In the genomic region with DNA sequence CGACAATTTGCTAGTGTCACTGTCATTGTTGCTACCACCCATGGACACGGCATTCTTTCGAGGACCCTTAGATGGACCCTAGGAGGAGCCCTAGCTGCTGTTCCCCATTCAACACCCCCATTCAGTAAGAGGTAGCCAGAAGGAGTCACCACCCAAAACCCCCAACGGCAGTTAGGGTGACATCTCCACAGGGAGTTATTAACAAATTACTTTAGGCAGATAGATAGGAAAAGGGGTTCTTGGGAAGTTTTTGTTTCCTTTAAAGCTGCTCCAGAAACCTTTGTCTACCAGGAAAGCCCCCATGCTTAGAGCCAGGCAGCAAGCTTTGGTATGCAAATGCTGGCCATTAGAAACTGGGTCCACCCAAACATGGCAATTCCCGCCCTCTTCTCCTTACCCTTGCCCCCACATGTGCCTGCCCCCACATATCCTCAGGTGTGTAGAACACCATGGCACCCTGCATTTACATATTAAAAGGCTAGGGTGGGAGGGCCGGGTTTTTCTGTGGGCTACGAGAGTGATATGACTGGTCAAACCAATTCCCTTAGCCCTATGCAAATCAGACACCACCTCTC, we compare ENCODE assay signal across 35 cellular contexts.
"Had no signal": no experiment of that assay in that cellular context is flagged by ENCODE, and none has a peak within 500 bp of the region (broad histone marks: within the 10 kb centered on the region; RNA-seq: fewer than 3 reads in every experiment).

No MANE protein-coding gene starts in this region.

- H3K36me3 ChIP-seq: cardiac muscle cell, Peyer's patch, SJSA1 had no signal

- H3K9me3 Mint-ChIP-seq: activated naive CD8-positive, alpha-beta T cell treated with anti-CD3 and anti-CD28 coated beads for 36 hours; activated T-helper 1 cell treated with anti-CD3 and anti-CD28 coated beads, Interleukin-12 subunit alpha, Interleukin-12 subunit beta, Interleukin-2, Interleukin-4 antibody, amounts not matched to agents 30 ng/mL and 10 ng/mL and 1 ng/mL, durations not matched to agents 14 hours and 24 hours and 36 hours; T-helper 1 cell treated with Interleukin-12 subunit alpha and Interleukin-12 subunit beta and Interleukin-4 antibody, amounts not matched to agents 30 μg/mL and 1 μg/mL, for 36 hours; T-helper 2 cell treated with Interferon-gamma antibody and Interleukin-4, amounts not matched to agents 5 μg/mL and 100 μg/mL, for 36 hours had no signal

- ATAC-seq: activated T-cell treated with anti-CD3 and anti-CD28 coated beads, Interleukin-2, amount 50 U/mL, for 4 hours; PC-3 had no signal

- H3K36me3 Mint-ChIP-seq: activated CD4-positive, alpha-beta memory T cell treated with anti-CD3 and anti-CD28 coated beads for 36 hours; activated naive CD8-positive, alpha-beta T cell treated with anti-CD3 and anti-CD28 coated beads for 36 hours had no signal

- H3K4me3 ChIP-seq: cardiac muscle cell, Peyer's patch, SJSA1 had no signal

- H3K27ac Mint-ChIP-seq: activated CD4-positive, alpha-beta memory T cell treated with anti-CD3 and anti-CD28 coated beads for 36 hours; activated naive CD8-positive, alpha-beta T cell treated with anti-CD3 and anti-CD28 coated beads for 36 hours; activated T-helper 1 cell treated with anti-CD3 and anti-CD28 coated beads, Interleukin-12 subunit alpha, Interleukin-12 subunit beta, Interleukin-2, Interleukin-4 antibody, amounts not matched to agents 30 ng/mL and 10 ng/mL and 1 ng/mL, durations not matched to agents 14 hours and 24 hours and 36 hours; T-helper 1 cell treated with Interleukin-12 subunit alpha and Interleukin-12 subunit beta and Interleukin-4 antibody, amounts not matched to agents 30 μg/mL and 1 μg/mL, for 36 hours; T-helper 2 cell treated with Interferon-gamma antibody and Interleukin-4, amounts not matched to agents 5 μg/mL and 100 μg/mL, for 36 hours had no signal

- H3K4me1 Mint-ChIP-seq: activated naive CD8-positive, alpha-beta T cell treated with anti-CD3 and anti-CD28 coated beads for 36 hours; central memory CD8-positive, alpha-beta T cell had no signal

- H3K9me3 ChIP-seq: Peyer's patch, SJSA1, SK-N-SH had no signal

- H3K4me1 ChIP-seq: Peyer's patch had no signal

- H3K4me3 Mint-ChIP-seq: activated CD4-positive, alpha-beta memory T cell treated with anti-CD3 and anti-CD28 coated beads for 36 hours; activated naive CD8-positive, alpha-beta T cell treated with anti-CD3 and anti-CD28 coated beads for 36 hours; activated T-cell treated with anti-CD3 and anti-CD28 coated beads, Interleukin-2, amount 50 U/mL, for 4 hours; activated T-helper 1 cell treated with anti-CD3 and anti-CD28 coated beads, Interleukin-12 subunit alpha, Interleukin-12 subunit beta, Interleukin-2, Interleukin-4 antibody, amounts not matched to agents 30 ng/mL and 10 ng/mL and 1 ng/mL, durations not matched to agents 14 hours and 24 hours and 36 hours; central memory CD8-positive, alpha-beta T cell; T-helper 1 cell treated with Interleukin-12 subunit alpha and Interleukin-12 subunit beta and Interleukin-4 antibody, amounts not matched to agents 30 μg/mL and 1 μg/mL, for 36 hours; T-helper 2 cell treated with Interferon-gamma antibody and Interleukin-4, amounts not matched to agents 5 μg/mL and 100 μg/mL, for 36 hours had no signal

- H3K4me2 ChIP-seq: KMS-11, SK-N-SH had no signal

- DNase-seq: activated CD4-positive, alpha-beta memory T cell treated with anti-CD3 and anti-CD28 coated beads for 36 hours; activated CD4-positive, alpha-beta T cell treated with anti-CD3 and anti-CD28 coated beads for 4 hours; activated CD4-positive, alpha-beta T cell treated with anti-CD3 and anti-CD28 coated beads, Interleukin-2, amount 50 U/mL, for 1 hour; activated CD4-positive, CD25-positive, alpha-beta regulatory T cell treated with anti-CD3 and anti-CD28 coated beads, Interleukin-2, amount 50 U/mL, for 72 hours; activated CD8-positive, alpha-beta memory T cell treated with anti-CD3 and anti-CD28 coated beads, Interleukin-2, amount 50 U/mL, for 4 hours; activated naive CD4-positive, alpha-beta T cell treated with anti-CD3 and anti-CD28 coated beads, Interleukin-2, amount 50 U/mL, for 16 hours; activated naive CD8-positive, alpha-beta T cell treated with anti-CD3 and anti-CD28 coated beads for 36 hours; activated T-cell treated with anti-CD3 and anti-CD28 coated beads for 4 hours; activated T-cell treated with anti-CD3 and anti-CD28 coated beads, Interleukin-2, amount 50 U/mL, for 4 hours; amniotic stem cell; aorta; MM.1S; MV-4-11; NCI-H1092 treated with DMSO at 0.1 percent for 48 hours; NCI-H1417; NCI-H187 treated with DMSO at 0.1 percent for 48 hours; NCI-H2081; NCI-H2171 treated with DMSO at 0.1 percent for 48 hours; NCI-H2227 treated with DMSO at 0.1 percent for 48 hours; NCI-H446; NCI-H510A treated with DMSO at 0.1 percent for 48 hours; NCI-H526 treated with DMSO at 0.1 percent for 48 hours; NCI-H82; PC-3; Peyer's patch; RPMI8226; SHP77 treated with DMSO at 0.1 percent for 48 hours; SK-N-SH had no signal

- H3K27me3 ChIP-seq: Peyer's patch, SJSA1 had no signal

- H3K27me3 Mint-ChIP-seq: activated CD4-positive, alpha-beta memory T cell treated with anti-CD3 and anti-CD28 coated beads for 36 hours; activated naive CD8-positive, alpha-beta T cell treated with anti-CD3 and anti-CD28 coated beads for 36 hours; central memory CD8-positive, alpha-beta T cell had no signal

- H3K27ac ChIP-seq: cardiac muscle cell, KMS-11, Peyer's patch, SJSA1 had no signal

- H3K9ac ChIP-seq: KMS-11, SK-N-SH had no signal
